15 cellular contexts compared by ENCODE assay signal in genomic region chr3:184655597-184655996, GRCh38.
"Had no signal": no experiment of that assay in that cellular context is flagged by ENCODE, and none has a peak within 500 bp of the region (broad histone marks: within the 10 kb centered on the region; RNA-seq: fewer than 3 reads in every experiment).

No MANE protein-coding gene starts in this region.

- DNase-seq: effector memory CD4-positive, alpha-beta T cell; heart left ventricle; hippocampal formation; kidney glomerular epithelial cell; naive B cell; nucleus accumbens; pancreas; spleen; stimulated activated CD4-positive, alpha-beta T cell treated with anti-CD3 and anti-CD28 coated beads, Interleukin-15, amount 100 ng/mL, for 24 hours; stimulated activated CD4-positive, alpha-beta T cell treated with anti-CD3 and anti-CD28 coated beads, Interleukin-1b, Interleukin-23, amount 100 ng/mL, for 48 hours; stimulated activated CD4-positive, alpha-beta T cell treated with anti-CD3 and anti-CD28 coated beads, Interleukin-4, amount 100 ng/mL, for 24 hours had no signal

- H3K27ac Mint-ChIP-seq: naive B cell; progenitor cell of endocrine pancreas; stimulated activated memory B cell treated with anti-CD40 and anti-IgM and Interleukin-4, amounts not matched to agents 10 μg/mL and 1 μg/mL and 100 μg/mL, for 72 hours; stimulated activated naive CD8-positive, alpha-beta T cell treated with anti-CD3 and anti-CD28 coated beads, Interleukin-15, Interleukin-2, amounts not matched to agents 100 ng/mL and 50 ng/mL, for 24 hours had no signal

- H3K36me3 Mint-ChIP-seq: naive B cell had no signal

- H3K36me3 ChIP-seq: heart left ventricle, pancreas, spleen, tibial nerve had no signal

- H3K9me3 ChIP-seq: pancreas, tibial nerve had no signal

- H3K27me3 ChIP-seq: heart left ventricle, pancreas, spleen, tibial nerve had no signal

- H3K4me3 Mint-ChIP-seq: naive B cell; stimulated activated memory B cell treated with anti-CD40 and anti-IgM and Interleukin-4, amounts not matched to agents 10 μg/mL and 1 μg/mL and 100 μg/mL, for 72 hours; stimulated activated naive CD8-positive, alpha-beta T cell treated with anti-CD3 and anti-CD28 coated beads, Interleukin-15, Interleukin-2, amounts not matched to agents 100 ng/mL and 50 ng/mL, for 24 hours had no signal

- H3K4me1 ChIP-seq: pancreas had no signal

- H3K27ac ChIP-seq: pancreas, spleen had no signal

- H3K4me3 ChIP-seq: heart left ventricle, pancreas, spleen, tibial nerve had no signal

- H3K9me3 Mint-ChIP-seq: stimulated activated naive CD8-positive, alpha-beta T cell treated with anti-CD3 and anti-CD28 coated beads, Interleukin-15, Interleukin-2, amounts not matched to agents 100 ng/mL and 50 ng/mL, for 24 hours had no signal
